In genomic region chr16:81158964-81159363, GRCh38 we compare ENCODE assay signal across 23 cellular contexts.
DNase-seq lines count a peak whose midpoint lies in the region; ATAC-seq, FAIRE-seq and TF ChIP-seq lines count a peak whose summit lies in the region.
"Had no signal": no experiment of that assay in that cellular context is flagged by ENCODE, and none has a peak within 500 bp of the region (broad histone marks: within the 10 kb centered on the region; RNA-seq: fewer than 3 reads in every experiment).

No MANE protein-coding gene starts in this region.

- H3K79me2 ChIP-seq in K562 (ENCODE audit: control insufficient read depth, insufficient read depth, low read length) = no peaks in the 10 kb centered on the region

- BruUV-seq in K562 (replicated peaks; lab: Mats Ljungman, UMichigan) = no TSS peak

- H3K36me3 Mint-ChIP-seq in WTC11 = peaks cover 4% of the 10 kb centered on the region; the same call in 1 of the 2 replicates
- H3K36me3 Mint-ChIP-seq: brain; CD4-positive, CD25-positive, alpha-beta regulatory T cell had no signal

- H3K9ac ChIP-seq in K562 (ENCODE audit: insufficient read depth in 1 of 2, low read depth in 2 of 2, low read length in 2 of 2) = no peak overlapping the region

- TF ChIP-seq CTCF in K562 (IDR thresholded peaks at IDR 0.05 in 2 of 3, conservative IDR thresholded peaks at IDR 0.05 in 1 of 3; ENCODE audit: insufficient read depth in 2 of 3, low read depth in 1 of 3, low read length in 3 of 3) (no peak), WTC11 (IDR thresholded peaks at IDR 0.05) (no peak)

- H3K9me1 ChIP-seq in K562 (ENCODE audit: control insufficient read depth, insufficient read depth, low read length) = no peaks in the 10 kb centered on the region

- FAIRE-seq in K562 (lab: Jason Lieb, UNC) = no peak

- no peaks in the 10 kb centered on the region for H3K27me3 Mint-ChIP-seq in WTC11 (ENCODE audit: low read depth)
- H3K27me3 Mint-ChIP-seq: activated CD4-positive, alpha-beta T cell treated with anti-CD3 and anti-CD28 coated beads, Interleukin-2, amount 10 ng/mL, durations not matched to agents 7 days and 5 days had no signal

- no peak overlapping the region for H2AFZ ChIP-seq in K562 (ENCODE audit: low read depth, low read length)

- TF ChIP-seq POLR2A in K562 (conservative IDR thresholded peaks at IDR 0.05) = no peak

- no peak overlapping the region for H3K27ac Mint-ChIP-seq in WTC11
- H3K27ac Mint-ChIP-seq: activated CD4-positive, alpha-beta T cell treated with anti-CD3 and anti-CD28 coated beads, Interleukin-2, amount 10 ng/mL, durations not matched to agents 7 days and 5 days; activated T-helper 2 cell treated with anti-CD3 and anti-CD28 coated beads, Interferon-gamma antibody, Interleukin-2, Interleukin-4, amounts not matched to agents 10 μg/mL and 5 μg/mL and 100 μg/mL, durations not matched to agents 14 hours and 24 hours and 36 hours; CD4-positive, CD25-positive, alpha-beta regulatory T cell; T-helper 2 cell treated with Interferon-gamma antibody and Interleukin-4, amounts not matched to agents 5 μg/mL and 100 μg/mL, for 36 hours had no signal

- H3K9me3 Mint-ChIP-seq in WTC11 = peaks cover 4% of the 10 kb centered on the region
- H3K9me3 Mint-ChIP-seq: activated CD4-positive, alpha-beta T cell treated with anti-CD3 and anti-CD28 coated beads, Interleukin-2, amount 10 ng/mL, durations not matched to agents 7 days and 5 days; activated T-helper 2 cell treated with anti-CD3 and anti-CD28 coated beads, Interferon-gamma antibody, Interleukin-2, Interleukin-4, amounts not matched to agents 10 μg/mL and 5 μg/mL and 100 μg/mL, durations not matched to agents 14 hours and 24 hours and 36 hours; CD4-positive, CD25-positive, alpha-beta regulatory T cell; T-helper 2 cell treated with Interferon-gamma antibody and Interleukin-4, amounts not matched to agents 5 μg/mL and 100 μg/mL, for 36 hours had no signal

- H3K4me1 Mint-ChIP-seq in WTC11 = no peaks in the 10 kb centered on the region
- H3K4me1 Mint-ChIP-seq: activated CD4-positive, alpha-beta T cell treated with anti-CD3 and anti-CD28 coated beads, Interleukin-2, amount 10 ng/mL, durations not matched to agents 7 days and 5 days; CD4-positive, CD25-positive, alpha-beta regulatory T cell had no signal

- H3K27me3 ChIP-seq in K562 (ENCODE audit: control insufficient read depth in 2 of 2, insufficient read depth in 2 of 2, low read length in 2 of 2) (peaks cover 62 to 87% of the 10 kb centered on the region in 2 experiments), layer of hippocampus (ENCODE audit: control insufficient read depth, insufficient read depth, low read length) (no peaks in the 10 kb centered on the region)
- H3K27me3 ChIP-seq: colonic mucosa, left lung had no signal

- POLR2A ChIA-PET in K562 (lab: Yijun Ruan, JAX) (interaction anchor here (1.0 kb wide), 1 partner anchor 14 kb away, joined by 3 read pairs; no protein-coding TSS in a partner anchor), WTC11 (lab: Charles Lee) (no interaction called here)

- TF ChIP-seq RAD21 in K562 (CRISPR knock-in tag; conservative IDR thresholded peaks at IDR 0.05 in 1 of 2, IDR thresholded peaks at IDR 0.05 in 1 of 2) = no peak

- intact Hi-C loops in K562 (cut with micrococcal nuclease) = no loop called here

- CTCF ChIA-PET in K562 (lab: Yijun Ruan, JAX; ENCODE audit: low intra/inter-chr PET ratio) = no interaction called here
- CTCF ChIA-PET in WTC11 (lab: Charles Lee) = interaction anchor here (1.3 kb wide), 1 partner anchor 22 kb away, joined by 3 read pairs; no protein-coding TSS in a partner anchor

- H3K9me3 ChIP-seq in K562 (replicated peaks; ENCODE audit: control insufficient read depth, insufficient read depth, low read depth, low read length) = no peaks in the 10 kb centered on the region
- H3K9me3 ChIP-seq: colonic mucosa, left lung had no signal

- 7% methylated on average over 6 of the region's 6 CpGs for WGBS in K562 (ENCODE audit: insufficient coverage, low coverage, missing lambda C conversion rate)

- H3K27ac ChIP-seq in K562 (ENCODE audit: extremely low read depth, low read depth, low read length) (no peak overlapping the region), layer of hippocampus (ENCODE audit: low read depth, low read length) (peak overlapping the region; percentile 94)
- H3K27ac ChIP-seq: colonic mucosa, left lung, VCaP had no signal

- no peak for ATAC-seq in K562
- ATAC-seq in HG03039 (IDR thresholded peaks at IDR 0.05; ENCODE audit: unreplicated experiment) = no peak
- ATAC-seq in WTC11 = no peak
- ATAC-seq: left lung, SK-N-SH treated with all-trans-retinoic acid at 6 μM for 48 hours had no signal

- H3K4me1 ChIP-seq in K562 (replicated peaks in 1 of 2; ENCODE audit: control insufficient read depth in 2 of 2, insufficient read depth in 2 of 2, low read length in 2 of 2) = no peaks in the 10 kb centered on the region
- H3K4me1 ChIP-seq: colonic mucosa, left lung had no signal

- no peak overlapping the region for H3K4me3 ChIP-seq in K562
- H3K4me3 ChIP-seq: colonic mucosa, left lung had no signal

- H3K4me2 ChIP-seq in K562 (ENCODE audit: insufficient read depth, low read length) = no peak overlapping the region

- no peak overlapping the region for H3K4me3 Mint-ChIP-seq in WTC11
- H3K4me3 Mint-ChIP-seq: activated CD4-positive, alpha-beta T cell treated with anti-CD3 and anti-CD28 coated beads, Interleukin-2, amount 10 ng/mL, durations not matched to agents 7 days and 5 days; brain; CD4-positive, CD25-positive, alpha-beta regulatory T cell; H9; T-helper 2 cell treated with Interferon-gamma antibody and Interleukin-4, amounts not matched to agents 5 μg/mL and 100 μg/mL, for 36 hours had no signal

- peaks cover 4% of the 10 kb centered on the region; the same call in 1 of the 2 replicates for H4K20me1 ChIP-seq in K562 (replicated peaks; ENCODE audit: control insufficient read depth, insufficient read depth, low read length)

- DNase-seq in HT1080 (ENCODE audit: low read depth) (peak; percentile 54), K562 (ENCODE audit: extremely low read depth in 1 of 4, low spot score in 3 of 4) (no peak), retina (peak; percentile 36), EL (no peak), WTC11 (ENCODE audit: low spot score) (no peak)
- DNase-seq: activated CD4-positive, alpha-beta T cell treated with anti-CD3 and anti-CD28 coated beads, Interleukin-2, amount 10 ng/mL, durations not matched to agents 7 days and 5 days; CD4-positive, CD25-positive, alpha-beta regulatory T cell; colonic mucosa; DMS 273 treated with DMSO at 0.1 percent for 48 hours; GDM1; glutamatergic neuron; H9; left lung; MM.1S; NCI-H1436; NCI-H526 had no signal

- in situ Hi-C loops in K562 (cut with MboI) = no loop called here

- TF ChIP-seq EP300 in K562 (IDR thresholded peaks at IDR 0.05; ENCODE audit: low read length) = no peak

- no peaks in the 10 kb centered on the region for H3K36me3 ChIP-seq in K562 (ENCODE audit: control insufficient read depth, insufficient read depth, low read length)
- H3K36me3 ChIP-seq: colonic mucosa, left lung had no signal

TF ChIP-seq in K562, 482 proteins besides CTCF, POLR2A, EP300 and RAD21 (continues in another document):
- TF ChIP-seq JUNB (CRISPR knock-in tag; conservative IDR thresholded peaks at IDR 0.05) (no peak), THRAP3 (IDR thresholded peaks at IDR 0.05; ENCODE audit: borderline replicate concordance) (no peak), ZFP36 (IDR thresholded peaks at IDR 0.05; ENCODE audit: low read depth, low read length, partially characterized antibody) (no peak), ZNF354B (CRISPR knock-in tag; IDR thresholded peaks at IDR 0.05) (no peak), IRF2 (CRISPR knock-in tag; IDR thresholded peaks at IDR 0.05) (no peak), ATF1 (CRISPR knock-in tag; IDR thresholded peaks at IDR 0.05) (no peak), ATF1 (tag; IDR thresholded peaks at IDR 0.05) (no peak), GMEB1 (CRISPR knock-in tag; IDR thresholded peaks at IDR 0.05) (no peak), POU5F1 (IDR thresholded peaks at IDR 0.05; ENCODE audit: borderline replicate concordance, low read depth, low read length, partially characterized antibody) (no peak)

TF ChIP-seq in WTC11, 78 proteins besides CTCF, POLR2A, EP300 and RAD21 (continues in another document):
- no peak for TF ChIP-seq KAT7 (CRISPR knock-in tag; IDR thresholded peaks at IDR 0.05; ENCODE audit: borderline replicate concordance)
- TF ChIP-seq ESRRA (CRISPR knock-in tag; IDR thresholded peaks at IDR 0.05; ENCODE audit: borderline replicate concordance) = no peak
- no peak for TF ChIP-seq HMGXB4 (CRISPR knock-in tag; IDR thresholded peaks at IDR 0.05)
- no peak for TF ChIP-seq SP1 (CRISPR knock-in tag; conservative IDR thresholded peaks at IDR 0.05)
- no peak for TF ChIP-seq TCF7 (CRISPR knock-in tag; IDR thresholded peaks at IDR 0.05; ENCODE audit: low read depth)
- TF ChIP-seq ATF3 (CRISPR knock-in tag; conservative IDR thresholded peaks at IDR 0.05) = no peak

Comparison
In these comparisons a context has a peak if more than half of its experiments do, and no peak if none do; other contexts are left out.
1. DNase-seq: peak in HT1080 (single experiment) and retina (single experiment); none in K562 (0 of 4), EL (single experiment) and WTC11 (single experiment).